In the genomic region with DNA sequence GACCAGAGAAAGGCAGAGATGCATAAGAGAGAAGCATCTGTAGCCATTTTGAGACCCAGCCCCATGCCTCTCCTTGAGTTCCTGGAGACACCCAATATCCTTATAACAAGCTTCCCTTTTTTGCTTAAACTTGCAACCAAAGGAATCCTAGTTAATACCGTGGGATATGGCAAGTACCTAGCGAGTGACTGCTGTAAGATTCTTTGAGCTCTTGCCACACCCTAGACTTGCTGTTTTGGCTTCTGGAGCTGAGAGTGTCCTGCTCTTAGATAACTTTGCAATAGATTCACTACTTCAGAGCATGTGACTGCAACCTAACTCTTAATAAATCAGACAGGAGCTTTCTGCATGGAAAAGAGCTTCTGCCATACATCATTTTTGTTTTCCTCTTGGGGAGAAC, we compare ENCODE assay signal across 17 cellular contexts.
"Had no signal": no experiment of that assay in that cellular context is flagged by ENCODE, and none has a peak within 500 bp of the region (broad histone marks: within the 10 kb centered on the region; RNA-seq: fewer than 3 reads in every experiment).

No MANE protein-coding gene starts in this region.

- DNase-seq: activated CD4-positive, alpha-beta T cell treated with anti-CD3 and anti-CD28 coated beads, Interleukin-2, amount 10 ng/mL, durations not matched to agents 7 days and 5 days; activated CD8-positive, alpha-beta T cell treated with anti-CD3 and anti-CD28 coated beads, Interleukin-2, amount 10 ng/mL, durations not matched to agents 7 days and 5 days; activated naive CD4-positive, alpha-beta T cell treated with Interleukin-2 at 50 U/mL for 16 hours; activated T-cell treated with anti-CD3 and anti-CD28 coated beads, Interleukin-2, amount 50 U/mL, for 24 hours; aorta; cerebellar nuclear complex; effector CD8-positive, alpha-beta T cell; left ventricle myocardium superior; naive B cell; ovary; spleen; stimulated activated naive B cell treated with anti-CD40 and anti-IgM and Interleukin-4, amounts not matched to agents 10 μg/mL and 1 μg/mL and 100 μg/mL, for 72 hours; T-helper 1 cell; T-helper 9 cell; upper lobe of right lung had no signal

- H3K36me3 ChIP-seq: breast epithelium, esophagus muscularis mucosa, ovary, spleen, upper lobe of right lung had no signal

- H3K4me3 ChIP-seq: breast epithelium, esophagus muscularis mucosa, ovary, spleen, upper lobe of right lung had no signal

- H3K27me3 ChIP-seq: breast epithelium, esophagus muscularis mucosa, ovary, spleen, upper lobe of right lung had no signal

- H3K4me1 ChIP-seq: breast epithelium, esophagus muscularis mucosa, upper lobe of right lung had no signal

- ATAC-seq: activated CD8-positive, alpha-beta T cell treated with anti-CD3 and anti-CD28 coated beads, Interleukin-2, amount 10 ng/mL, durations not matched to agents 7 days and 5 days; stimulated activated naive B cell treated with anti-CD40 and anti-IgM and Interleukin-4, amounts not matched to agents 10 μg/mL and 1 μg/mL and 100 μg/mL, for 72 hours had no signal

- H3K27ac ChIP-seq: breast epithelium, esophagus muscularis mucosa, ovary, spleen, upper lobe of right lung had no signal

- H3K9me3 ChIP-seq: breast epithelium, esophagus muscularis mucosa, ovary, spleen, upper lobe of right lung had no signal
